30 cellular contexts compared by ENCODE assay signal in genomic region chr2:213989207-213989606, GRCh38.
"Had no signal": no experiment of that assay in that cellular context is flagged by ENCODE, and none has a peak within 500 bp of the region (broad histone marks: within the 10 kb centered on the region; RNA-seq: fewer than 3 reads in every experiment).

No MANE protein-coding gene starts in this region.

- H3K4me1 ChIP-seq: parathyroid adenoma, psoas muscle, spleen, suprapubic skin, testis, tibial artery, transverse colon, upper lobe of right lung, uterus had no signal

- H3K79me2 ChIP-seq: parathyroid adenoma had no signal

- H3K36me3 ChIP-seq: neutrophil, ovary, spleen, suprapubic skin, tibial artery, transverse colon, upper lobe of right lung, uterus had no signal

- H2AFZ ChIP-seq: parathyroid adenoma had no signal

- H3K27ac ChIP-seq: neutrophil, ovary, parathyroid adenoma, psoas muscle, skin epidermis, spleen, suprapubic skin, testis, tibial artery, transverse colon, upper lobe of right lung, uterus had no signal

- H3K9ac ChIP-seq: parathyroid adenoma had no signal

- H3K9me3 ChIP-seq: neutrophil, ovary, psoas muscle, spleen, suprapubic skin, testis, tibial artery, transverse colon, upper lobe of right lung, uterus had no signal

- ATAC-seq: naive thymus-derived CD8-positive, alpha-beta T cell; natural killer cell treated with Interleukin-12 subunit alpha and Interleukin-12 subunit beta and Interleukin-15 and Interleukin-18, amount 100 ng/mL, for 72 hours; psoas muscle; right cardiac atrium; sciatic nerve; stimulated activated memory B cell treated with anti-CD40 and anti-IgM and Interleukin-4, amounts not matched to agents 10 μg/mL and 1 μg/mL and 100 μg/mL, for 72 hours; stimulated activated naive CD8-positive, alpha-beta T cell treated with anti-CD3 and anti-CD28 coated beads, Interleukin-15, amount 100 ng/mL, for 72 hours; stimulated activated naive CD8-positive, alpha-beta T cell treated with anti-CD3 and anti-CD28 coated beads, Interleukin-15, Interleukin-2, amounts not matched to agents 100 U/mL and 50 U/mL, for 24 hours; upper lobe of right lung had no signal

- H3K4me2 ChIP-seq: smooth muscle cell had no signal

- DNase-seq: naive thymus-derived CD8-positive, alpha-beta T cell; nephron progenitor cell; nucleus accumbens; ovary; posterior cingulate gyrus; psoas muscle; right cardiac atrium; spleen; stimulated activated CD4-positive, alpha-beta T cell treated with anti-CD3 and anti-CD28 coated beads, Interleukin-12 subunit alpha, Interleukin-12 subunit beta, amount 100 ng/mL, for 4 hours; stimulated activated CD4-positive, alpha-beta T cell treated with anti-CD3 and anti-CD28 coated beads, Interleukin-1b, Interleukin-23, amount 100 ng/mL, for 48 hours; stimulated activated CD4-positive, alpha-beta T cell treated with anti-CD3 and anti-CD28 coated beads, Interleukin-4, amount 100 ng/mL, for 1 hour; stimulated activated CD4-positive, alpha-beta T cell treated with anti-CD3 and anti-CD28 coated beads, Interleukin-4, amount 100 ng/mL, for 4 hours; stimulated activated CD8-positive, alpha-beta memory T cell treated with anti-CD3 and anti-CD28 coated beads, Interleukin-4, amount 100 ng/mL, for 48 hours; stimulated activated naive CD4-positive, alpha-beta T cell; stimulated activated naive CD8-positive, alpha-beta T cell treated with anti-CD3 and anti-CD28 coated beads, Interleukin-15, amount 100 ng/mL, for 72 hours; stimulated activated naive CD8-positive, alpha-beta T cell treated with anti-CD3 and anti-CD28 coated beads, Interleukin-15, Interleukin-2, amounts not matched to agents 100 U/mL and 50 U/mL, for 24 hours; substantia nigra; testis; tibial artery; transverse colon; upper lobe of right lung; uterus had no signal

- H3K27me3 ChIP-seq: neutrophil, ovary, spleen, suprapubic skin, testis, tibial artery, transverse colon, upper lobe of right lung, uterus had no signal

- H3K4me3 ChIP-seq: ovary, psoas muscle, skin epidermis, smooth muscle cell, spleen, suprapubic skin, testis, tibial artery, transverse colon, upper lobe of right lung, uterus had no signal
